8 cellular contexts compared by ENCODE assay signal in genomic region chr12:56157201-56158028, GRCh38. TPM values are rescaled to one million over a fixed set of nuclear protein-coding genes. Genes with fewer than 3 reads are reported as not detected.
A peak's percentile ranks its signal among the peaks of the same experiment; 100 is the strongest.
DNase-seq lines count a peak whose midpoint lies in the region; ATAC-seq and TF ChIP-seq lines count a peak whose summit lies in the region.

No MANE protein-coding gene starts in this region.

- peaks cover 63% of the 10 kb centered on the region for H3K4me1 ChIP-seq in left ventricle myocardium inferior
- H3K4me1 ChIP-seq in aorta (ENCODE audit: control insufficient read depth in 1 of 2, insufficient read depth in 2 of 2, low read length in 2 of 2): no peaks in the 10 kb centered on the region

- H3K27me3 ChIP-seq in left ventricle myocardium inferior (ENCODE audit: low read depth) (no peaks in the 10 kb centered on the region), aorta (ENCODE audit: control insufficient read depth in 1 of 2, insufficient read depth in 2 of 2, low read length in 1 of 2) (no peaks in the 10 kb centered on the region)

- TF ChIP-seq CTCF in left ventricle myocardium inferior (IDR thresholded peaks at IDR 0.05; ENCODE audit: borderline replicate concordance): peak; percentile 73

- H3K4me3 ChIP-seq in left ventricle myocardium inferior (peak overlapping the region; percentile 75), aorta (ENCODE audit: low read length in 2 of 2) (peak overlapping the region; percentile 44 to 78)

- ATAC-seq in HG02678 (IDR thresholded peaks at IDR 0.05; ENCODE audit: unreplicated experiment) (peak; percentile 34), aorta (ENCODE audit: low FRiP score) (peak; percentile 79)

- DNase-seq in NCI-H1417 treated with DMSO at 0.1 percent for 48 hours (lab: John Stamatoyannopoulos, UW) (peak; percentile 90), SW 1271 (lab: John Stamatoyannopoulos, UW) (peak; percentile 86 to 93), amniotic epithelial cell (ENCODE audit: low read depth) (peak; percentile 72), left ventricle myocardium inferior (peak; percentile 74), posterior vena cava (ENCODE audit: low spot score) (peak; percentile 92), aorta (peak; percentile 83 to 90)

- intact Hi-C loops in left ventricle myocardium inferior (cut with micrococcal nuclease) (loop anchor here (5.0 kb wide), 1 partner anchor 40 kb away; the partner anchor contains the start of genes RPL41 and ZC3H10), posterior vena cava (cut with DNase I) (loop anchor here in 1 of 2 donors (2.0 kb wide), 1 partner anchor 33 kb away; no protein-coding TSS in a partner anchor), aorta (cut with DNase I) (loop anchor here in 1 of 2 donors (5.0 kb wide), 1 partner anchor 40 kb away; the partner anchor contains the start of genes RPL41 and ZC3H10)

- H3K36me3 ChIP-seq in left ventricle myocardium inferior (peaks cover 31% of the 10 kb centered on the region), aorta (ENCODE audit: control insufficient read depth in 1 of 2, insufficient read depth in 2 of 2, low read length in 1 of 2) (peaks cover 0 to 17% of the 10 kb centered on the region in 2 donors)

- WGBS in aorta, 2 donors: 3 to 4% methylated on average over 42 to 45 of the region's 45 CpGs

- peak; percentile 17 for TF ChIP-seq POLR2A in GM10847 (IDR thresholded peaks at IDR 0.05; ENCODE audit: extremely low read depth, insufficient read length)

- H3K27ac ChIP-seq in left ventricle myocardium inferior (replicated peaks): peak overlapping the region; percentile 96
- H3K27ac ChIP-seq in aorta (ENCODE audit: low read depth in 1 of 2, low read length in 2 of 2): peak overlapping the region in 1 of 2 donors; percentile 58

- no peaks in the 10 kb centered on the region for H3K9me3 ChIP-seq in left ventricle myocardium inferior (replicated peaks)
- no peaks in the 10 kb centered on the region for H3K9me3 ChIP-seq in aorta (ENCODE audit: control insufficient read depth, low read length)

RNA-seq across cellular contexts. Expression of gene MYL6, which starts 0.7 kb away (rescaled TPM):
- total RNA-seq in left ventricle myocardium inferior (508 TPM), posterior vena cava (1,000 to 10,000 TPM; 3,219 to 3,986 TPM), aorta (1,000 to 10,000 TPM; 1,811 to 3,292 TPM)
- polyA plus RNA-seq in aorta: 1,000 to 10,000 TPM; 5,914 to 7,311 TPM

RNA-seq across cellular contexts. Expression of gene MYL6B, which starts 5.0 kb away (rescaled TPM):
- 54.1 TPM for total RNA-seq in left ventricle myocardium inferior
- total RNA-seq in posterior vena cava: 10 to 100 TPM; 32.9 to 35.7 TPM
- total RNA-seq in aorta: 10 to 100 TPM; 30.2 to 34.2 TPM
- 100 to 1,000 TPM in 1 of 2 donors, 10 to 100 TPM in 1; 66.6 to 101 TPM for polyA plus RNA-seq in aorta

RNA-seq across cellular contexts. Expression of gene ESYT1, which starts 29.3 kb away (rescaled TPM):
- total RNA-seq in left ventricle myocardium inferior (23.2 TPM), posterior vena cava (100 to 1,000 TPM; 113 to 120 TPM), aorta (100 to 1,000 TPM; 103 to 106 TPM)
- 10 to 100 TPM; 27.0 to 54.6 TPM for polyA plus RNA-seq in aorta

RNA-seq across cellular contexts. Expression of gene SMARCC2, which starts 31.9 kb away (rescaled TPM):
- total RNA-seq in left ventricle myocardium inferior (67.1 TPM), posterior vena cava (10 to 100 TPM; 81.0 to 93.9 TPM), aorta (100 to 1,000 TPM; 118 to 140 TPM)
- polyA plus RNA-seq in aorta: 10 to 100 TPM; 45.0 to 56.2 TPM

RNA-seq across cellular contexts. Expression of gene ZC3H10, which starts 39.3 kb away (rescaled TPM):
- total RNA-seq in left ventricle myocardium inferior (4.9 TPM), posterior vena cava (1 to 10 TPM; 7.9 to 8.0 TPM), aorta (1 to 10 TPM; 8.9 to 9.6 TPM)
- 1 to 10 TPM; 1.8 to 3.1 TPM for polyA plus RNA-seq in aorta
